25 cellular contexts compared by ENCODE assay signal in genomic region chr14:26870722-26871121, GRCh38.
DNase-seq lines count a peak whose midpoint lies in the region; TF ChIP-seq lines count a peak whose summit lies in the region.
"Had no signal": no experiment of that assay in that cellular context is flagged by ENCODE, and none has a peak within 500 bp of the region (broad histone marks: within the 10 kb centered on the region; RNA-seq: fewer than 3 reads in every experiment).

No MANE protein-coding gene starts in this region.

- peak overlapping the region; percentile 22 to 86 (median 46) for H3K27ac Mint-ChIP-seq in nephron
- H3K27ac Mint-ChIP-seq: activated naive CD4-positive, alpha-beta T cell treated with anti-CD3 and anti-CD28 coated beads, Interleukin-2, amount 10 ng/mL, durations not matched to agents 7 days and 5 days; CD8-positive, alpha-beta T cell; dendritic cell treated with granulocyte-macrophage colony-stimulating factor and Interleukin-4, amounts not matched to agents 40 ng/mL and 50 ng/mL, for 4 days; stimulated activated effector memory CD8-positive, alpha-beta T cell treated with anti-CD3 and anti-CD28 coated beads, Interleukin-12 subunit alpha, Interleukin-12 subunit beta, amount 100 ng/mL, for 72 hours; T-helper 1 cell treated with Interleukin-12 subunit alpha and Interleukin-12 subunit beta and Interleukin-4 antibody, amounts not matched to agents 30 μg/mL and 1 μg/mL, for 36 hours had no signal

- H3K79me2 ChIP-seq in PC-9 (ENCODE audit: low read depth), result no peaks in the 10 kb centered on the region

- intact Hi-C loops in PC-9 (cut with micrococcal nuclease; ENCODE audit: unreplicated experiment), result no loop called here

- no peaks in the 10 kb centered on the region for H4K20me1 ChIP-seq in PC-9 (ENCODE audit: insufficient read depth)

- TF ChIP-seq CTCF in nephron (IDR thresholded peaks at IDR 0.05; ENCODE audit: unreplicated experiment in 3 of 3) (no peak), PC-9 (conservative IDR thresholded peaks at IDR 0.05) (no peak)

- no peaks in the 10 kb centered on the region for H3K36me3 ChIP-seq in PC-9 (ENCODE audit: low read depth)
- H3K36me3 ChIP-seq: pancreas, right atrium auricular region, spleen had no signal

- DNase-seq in COR-L47 (lab: John Stamatoyannopoulos, UW) (peak; percentile 49), NCI-H1930 (lab: John Stamatoyannopoulos, UW) (peak; percentile 49 to 73), cerebellar cortex (ENCODE audit: low spot score) (peak; percentile 89), PC-9 (no peak), T-helper 9 cell (no peak), SW480 (ENCODE audit: low spot score) (no peak)
- no peak for DNase-seq in activated CD8-positive, alpha-beta memory T cell treated with anti-CD3 and anti-CD28 coated beads, Interleukin-2, amount 50 U/mL, for 48 hours
- DNase-seq: activated CD4-positive, alpha-beta T cell treated with anti-CD3 and anti-CD28 coated beads for 4 hours; activated CD8-positive, alpha-beta memory T cell treated with anti-CD3 and anti-CD28 coated beads for 24 hours; activated naive CD4-positive, alpha-beta T cell treated with anti-CD3 and anti-CD28 coated beads, Interleukin-2, amount 10 ng/mL, durations not matched to agents 7 days and 5 days; activated T-cell treated with anti-CD3 and anti-CD28 coated beads, Interleukin-2, amount 50 U/mL, for 48 hours; amniotic stem cell; CD8-positive, alpha-beta T cell; DMS53; MV-4-11; NCI-H2029; pancreas; spleen; stimulated activated CD4-positive, alpha-beta T cell treated with anti-CD3 and anti-CD28 coated beads, Interleukin-2, amount 100 ng/mL, for 48 hours had no signal

- no peaks in the 10 kb centered on the region for H3K9me3 ChIP-seq in PC-9 (ENCODE audit: insufficient read depth, low read depth)
- H3K9me3 ChIP-seq: A549, pancreas, right atrium auricular region had no signal

- H3K27me3 ChIP-seq in PC-9 (ENCODE audit: insufficient read depth, low read depth), result no peaks in the 10 kb centered on the region
- H3K27me3 ChIP-seq: pancreas, right atrium auricular region, spleen had no signal

- H3K4me3 ChIP-seq in PC-9, result no peak overlapping the region
- H3K4me3 ChIP-seq: A549, pancreas, right atrium auricular region, spleen had no signal

- CTCF ChIA-PET in PC-9 (lab: Charles Lee), result no interaction called here

- H3K4me3 Mint-ChIP-seq in nephron, result no peak overlapping the region
- H3K4me3 Mint-ChIP-seq: activated naive CD4-positive, alpha-beta T cell treated with anti-CD3 and anti-CD28 coated beads, Interleukin-2, amount 10 ng/mL, durations not matched to agents 7 days and 5 days; CD8-positive, alpha-beta T cell; dendritic cell treated with granulocyte-macrophage colony-stimulating factor and Interleukin-4, amounts not matched to agents 40 ng/mL and 50 ng/mL, for 4 days; stimulated activated effector memory CD8-positive, alpha-beta T cell treated with anti-CD3 and anti-CD28 coated beads, Interleukin-12 subunit alpha, Interleukin-12 subunit beta, amount 100 ng/mL, for 72 hours; T-helper 1 cell treated with Interleukin-12 subunit alpha and Interleukin-12 subunit beta and Interleukin-4 antibody, amounts not matched to agents 30 μg/mL and 1 μg/mL, for 36 hours had no signal

- peaks cover 30% of the 10 kb centered on the region for H3K4me1 Mint-ChIP-seq in nephron
- H3K4me1 Mint-ChIP-seq: activated naive CD4-positive, alpha-beta T cell treated with anti-CD3 and anti-CD28 coated beads, Interleukin-2, amount 10 ng/mL, durations not matched to agents 7 days and 5 days; stimulated activated effector memory CD8-positive, alpha-beta T cell treated with anti-CD3 and anti-CD28 coated beads, Interleukin-12 subunit alpha, Interleukin-12 subunit beta, amount 100 ng/mL, for 72 hours had no signal

- no peaks in the 10 kb centered on the region for H3K9me2 ChIP-seq in PC-9 (ENCODE audit: insufficient read depth)

- H3K36me3 Mint-ChIP-seq in nephron (ENCODE audit: low read depth), result no peaks in the 10 kb centered on the region
- H3K36me3 Mint-ChIP-seq: activated naive CD4-positive, alpha-beta T cell treated with anti-CD3 and anti-CD28 coated beads, Interleukin-2, amount 10 ng/mL, durations not matched to agents 7 days and 5 days; CD8-positive, alpha-beta T cell; stimulated activated effector memory CD8-positive, alpha-beta T cell treated with anti-CD3 and anti-CD28 coated beads, Interleukin-12 subunit alpha, Interleukin-12 subunit beta, amount 100 ng/mL, for 72 hours had no signal

- POLR2A ChIA-PET in PC-9 (lab: Charles Lee; ENCODE audit: unreplicated experiment), result no interaction called here

- no TSS peak for BruUV-seq in PC-9 (replicated peaks; lab: Mats Ljungman, UMichigan)

- H2AFZ ChIP-seq in PC-9, result no peak overlapping the region

- no peaks in the 10 kb centered on the region for H3K9me3 Mint-ChIP-seq in nephron
- H3K9me3 Mint-ChIP-seq: dendritic cell treated with granulocyte-macrophage colony-stimulating factor and Interleukin-4, amounts not matched to agents 40 ng/mL and 50 ng/mL, for 4 days had no signal

- no peaks in the 10 kb centered on the region for H3K27me3 Mint-ChIP-seq in nephron (ENCODE audit: low read depth)
- H3K27me3 Mint-ChIP-seq: activated naive CD4-positive, alpha-beta T cell treated with anti-CD3 and anti-CD28 coated beads, Interleukin-2, amount 10 ng/mL, durations not matched to agents 7 days and 5 days; dendritic cell treated with granulocyte-macrophage colony-stimulating factor and Interleukin-4, amounts not matched to agents 40 ng/mL and 50 ng/mL, for 4 days had no signal

- no peak overlapping the region for H3K4me2 ChIP-seq in PC-9
- H3K4me2 ChIP-seq: A549 had no signal

- H3K27ac ChIP-seq in PC-9, result no peak overlapping the region
- H3K27ac ChIP-seq: A549, pancreas, right atrium auricular region, spleen had no signal

- no peaks in the 10 kb centered on the region for H3F3A ChIP-seq in PC-9 (ENCODE audit: insufficient read depth, low read depth)

- H3K4me1 ChIP-seq in PC-9 (replicated peaks; ENCODE audit: insufficient read depth), result no peaks in the 10 kb centered on the region
- H3K4me1 ChIP-seq: right atrium auricular region, spleen had no signal

Comparison
In these comparisons a context has a peak if more than half of its experiments do, and no peak if none do; other contexts are left out.
1. DNase-seq: peak in COR-L47 (single experiment), NCI-H1930 (2 of 2) and cerebellar cortex (single experiment); none in PC-9 (0 of 2), activated CD8-positive, alpha-beta memory T cell treated with anti-CD3 and anti-CD28 coated beads, Interleukin-2, amount 50 U/mL, for 48 hours (single experiment), T-helper 9 cell (single experiment) and SW480 (single experiment).